Comparison of ENCODE assay signal across 19 cellular contexts in genomic region chr11:17597770-17598169, GRCh38. TPM values are rescaled to one million over a fixed set of nuclear protein-coding genes. Genes with fewer than 3 reads are reported as not detected.
"Had no signal": no experiment of that assay in that cellular context is flagged by ENCODE, and none has a peak within 500 bp of the region (broad histone marks: within the 10 kb centered on the region; RNA-seq: fewer than 3 reads in every experiment).

No MANE protein-coding gene starts in this region.

- H3K27ac Mint-ChIP-seq: stimulated activated effector memory CD8-positive, alpha-beta T cell treated with anti-CD3 and anti-CD28 coated beads, Interleukin-12 subunit alpha, Interleukin-12 subunit beta, amount 100 ng/mL, for 72 hours had no signal

- H3K9me3 ChIP-seq: adrenal gland, gastrocnemius medialis, heart right ventricle had no signal

- H3K4me3 ChIP-seq: adrenal gland, gastrocnemius medialis, heart right ventricle, skin epidermis had no signal

- FAIRE-seq: kidney had no signal

- H3K27ac ChIP-seq: adrenal gland, gastrocnemius medialis, heart right ventricle, parathyroid adenoma, skin epidermis had no signal

- H3K27me3 ChIP-seq: adrenal gland, gastrocnemius medialis had no signal

- DNase-seq: activated CD4-positive, alpha-beta T cell treated with anti-CD3 and anti-CD28 coated beads, Interleukin-2, amount 50 U/mL, for 1 hour; activated naive CD4-positive, alpha-beta T cell treated with anti-CD3 and anti-CD28 coated beads, Interleukin-2, amount 50 U/mL, for 16 hours; central memory CD4-positive, alpha-beta T cell; effector memory CD4-positive, alpha-beta T cell; gastrocnemius medialis; heart right ventricle; kidney; trophoblast cell had no signal

- H3K9me3 Mint-ChIP-seq: neural crest cell; stimulated activated effector memory CD8-positive, alpha-beta T cell treated with anti-CD3 and anti-CD28 coated beads, Interleukin-12 subunit alpha, Interleukin-12 subunit beta, amount 100 ng/mL, for 72 hours had no signal

- H3K4me3 Mint-ChIP-seq: neural crest cell; stimulated activated effector memory CD8-positive, alpha-beta T cell treated with anti-CD3 and anti-CD28 coated beads, Interleukin-12 subunit alpha, Interleukin-12 subunit beta, amount 100 ng/mL, for 72 hours had no signal

- H3K4me1 ChIP-seq: adrenal gland, heart right ventricle, parathyroid adenoma had no signal

- ATAC-seq: gastrocnemius medialis; heart right ventricle; SK-N-SH treated with all-trans-retinoic acid at 6 μM for 48 hours; stimulated activated effector memory CD8-positive, alpha-beta T cell treated with anti-CD3 and anti-CD28 coated beads, Interleukin-12 subunit alpha, Interleukin-12 subunit beta, amount 100 ng/mL, for 72 hours had no signal

- H3K36me3 ChIP-seq: adrenal gland, gastrocnemius medialis, heart right ventricle had no signal

- H3K36me3 Mint-ChIP-seq: stimulated activated effector memory CD8-positive, alpha-beta T cell treated with anti-CD3 and anti-CD28 coated beads, Interleukin-12 subunit alpha, Interleukin-12 subunit beta, amount 100 ng/mL, for 72 hours had no signal

RNA-seq across cellular contexts. Expression of gene OTOG, which starts 50.7 kb away (rescaled TPM):
- total RNA-seq: adrenal gland; fibroblast of lung; gastrocnemius medialis; heart right ventricle; lower leg skin; neural crest cell; renal cortical epithelial cell; T-helper 1 cell treated with Interleukin-12 subunit alpha and Interleukin-12 subunit beta and Interleukin-4 antibody, amounts not matched to agents 30 ng/mL and 1 ng/mL, for 36 hours had no signal

RNA-seq across cellular contexts. Expression of gene USH1C, which starts 53.6 kb away (rescaled TPM):
- total RNA-seq: fibroblast of lung; myocyte; neural crest cell; T-helper 1 cell treated with Interleukin-12 subunit alpha and Interleukin-12 subunit beta and Interleukin-4 antibody, amounts not matched to agents 30 ng/mL and 1 ng/mL, for 36 hours had no signal
